ENCODE assay signal across 8 cellular contexts in genomic region chr7:131513245-131514061, GRCh38. TPM values are rescaled to one million over a fixed set of nuclear protein-coding genes. Genes with fewer than 3 reads are reported as not detected.
A peak's percentile ranks its signal among the peaks of the same experiment; 100 is the strongest.
DNase-seq lines count a peak whose midpoint lies in the region; ATAC-seq and TF ChIP-seq lines count a peak whose summit lies in the region.

No MANE protein-coding gene starts in this region.

- no peak overlapping the region for H3K9ac ChIP-seq in SU-DHL-6 (ENCODE audit: low read length)

- no peak overlapping the region for H2AFZ ChIP-seq in SU-DHL-6 (ENCODE audit: low read depth, low read length, severe bottlenecking)

- intact Hi-C loops in heart left ventricle (cut with DNase I) = loop anchor here in 3 of 10 donors (5.0 kb wide), 3 partner anchors 34 to 44 kb away; partner anchors contain the start of gene PODXL (in 1 of the 3)
- intact Hi-C loops in prostate gland (cut with DNase I) = no loop called here

- H3K27me3 ChIP-seq in SU-DHL-6 (ENCODE audit: low read length) (no peaks in the 10 kb centered on the region), heart left ventricle (no peaks in the 10 kb centered on the region), prostate gland (replicated peaks; ENCODE audit: insufficient read depth) (no peaks in the 10 kb centered on the region)

- H3K4me3 Mint-ChIP-seq in activated naive CD8-positive, alpha-beta T cell treated with anti-CD3 and anti-CD28 coated beads for 36 hours = no peak overlapping the region

- H3K4me1 Mint-ChIP-seq in activated naive CD8-positive, alpha-beta T cell treated with anti-CD3 and anti-CD28 coated beads for 36 hours = peaks cover 11% of the 10 kb centered on the region

- H3K27ac ChIP-seq in SU-DHL-6 (ENCODE audit: low read depth, low read length) = no peak overlapping the region
- H3K27ac ChIP-seq in heart left ventricle = peak overlapping the region; percentile 7 to 77 (median 45)
- H3K27ac ChIP-seq in prostate gland = no peak overlapping the region

- H3K36me3 Mint-ChIP-seq in activated naive CD8-positive, alpha-beta T cell treated with anti-CD3 and anti-CD28 coated beads for 36 hours = no peaks in the 10 kb centered on the region

- H3K9me3 Mint-ChIP-seq in activated naive CD8-positive, alpha-beta T cell treated with anti-CD3 and anti-CD28 coated beads for 36 hours = no peaks in the 10 kb centered on the region

- H3K4me3 ChIP-seq in GM12865 (ENCODE audit: low read depth, low read length) (no peak overlapping the region), SU-DHL-6 (ENCODE audit: insufficient read depth, low read length, poor library complexity, severe bottlenecking) (no peak overlapping the region), heart left ventricle (no peak overlapping the region), prostate gland (no peak overlapping the region)

- DNase-seq in GM12865 (ENCODE audit: low read depth) (peak; percentile 84), NCI-H1105 treated with DMSO at 0.1 percent for 48 hours (lab: John Stamatoyannopoulos, UW) (peak; percentile 88), heart left ventricle (peak; percentile 85 to 91 (median 88)), prostate gland (ENCODE audit: low spot score) (peak; percentile 72), ureter (ENCODE audit: low spot score) (peak; percentile 77)
- peak; percentile 79 for DNase-seq in activated naive CD8-positive, alpha-beta T cell treated with anti-CD3 and anti-CD28 coated beads for 36 hours

- H3K79me2 ChIP-seq in SU-DHL-6 (ENCODE audit: insufficient read depth, low read length) = no peaks in the 10 kb centered on the region

- ATAC-seq in HG02623 (IDR thresholded peaks at IDR 0.05; ENCODE audit: unreplicated experiment) = peak; percentile 92
- peak; percentile 83 to 93 (median 90) for ATAC-seq in heart left ventricle

- no peak overlapping the region for H3K4me2 ChIP-seq in SU-DHL-6 (ENCODE audit: low read depth, low read length, poor library complexity, severe bottlenecking)

- H3F3A ChIP-seq in SU-DHL-6 (ENCODE audit: insufficient read depth) = no peaks in the 10 kb centered on the region

- no peak for TF ChIP-seq POLR2A in heart left ventricle (IDR thresholded peaks at IDR 0.05)
- no peak for TF ChIP-seq POLR2A in prostate gland (IDR thresholded peaks at IDR 0.05)

- H3K27ac Mint-ChIP-seq in activated naive CD8-positive, alpha-beta T cell treated with anti-CD3 and anti-CD28 coated beads for 36 hours = no peak overlapping the region

- no peaks in the 10 kb centered on the region for H3K9me2 ChIP-seq in SU-DHL-6 (replicated peaks; ENCODE audit: insufficient read depth, low read length)

- H3K36me3 ChIP-seq in SU-DHL-6 (ENCODE audit: low read length) (no peaks in the 10 kb centered on the region), heart left ventricle (peaks cover 0 to 25% (median 19%) of the 10 kb centered on the region in 9 donors), prostate gland (no peaks in the 10 kb centered on the region)

- H3K9me3 ChIP-seq in SU-DHL-6 (ENCODE audit: insufficient read depth, low read length) (no peaks in the 10 kb centered on the region), heart left ventricle (no peaks in the 10 kb centered on the region), prostate gland (no peaks in the 10 kb centered on the region)

- H4K20me1 ChIP-seq in SU-DHL-6 (ENCODE audit: low read depth, low read length) = no peaks in the 10 kb centered on the region

- WGBS in heart left ventricle, 4 donors = 38 to 39% (median 38%) methylated on average over 11 of the region's 11 CpGs
- 38% methylated on average over 11 of the region's 11 CpGs for WGBS in prostate gland

- TF ChIP-seq CTCF in GM12865 (IDR thresholded peaks at IDR 0.05; ENCODE audit: insufficient read depth, low read depth, low read length, missing control alignments) = peak; percentile 99
- peak; percentile 79 for TF ChIP-seq CTCF in SU-DHL-6 (IDR thresholded peaks at IDR 0.05; ENCODE audit: insufficient read depth, low read length, poor library complexity, severe bottlenecking)
- peak; percentile 92 to 99 (median 95) for TF ChIP-seq CTCF in heart left ventricle (IDR thresholded peaks at IDR 0.05)
- peak; percentile 59 to 92 (median 90) for TF ChIP-seq CTCF in prostate gland (IDR thresholded peaks at IDR 0.05)

- H3K27me3 Mint-ChIP-seq in activated naive CD8-positive, alpha-beta T cell treated with anti-CD3 and anti-CD28 coated beads for 36 hours = peaks cover 9% of the 10 kb centered on the region

- H3K4me1 ChIP-seq in heart left ventricle (peaks cover 0 to 59% (median 37%) of the 10 kb centered on the region in 12 donors), prostate gland (replicated peaks) (no peaks in the 10 kb centered on the region)

RNA-seq across cellular contexts. Expression of gene PODXL, which starts 43.0 kb away (rescaled TPM):
- under 1 TPM; 0.70 to 0.88 TPM for total RNA-seq in activated naive CD8-positive, alpha-beta T cell treated with anti-CD3 and anti-CD28 coated beads for 36 hours
- total RNA-seq in heart left ventricle (100 to 1,000 TPM in 1 of 9 donors, 10 to 100 TPM in 8; 57.7 to 230 (median 75.1) TPM), prostate gland (10 to 100 TPM; 17.7 to 19.4 TPM), ureter (64.4 TPM)
- 10 to 100 TPM; 30.9 to 64.6 TPM for polyA plus RNA-seq in heart left ventricle

Comparison
In these comparisons a context has a peak if more than half of its experiments do, and no peak if none do; other contexts are left out.
1. H3K27ac ChIP-seq: peak in heart left ventricle (12 of 12); none in SU-DHL-6 (single experiment) and prostate gland (0 of 2).
2. RNA of gene PODXL, which starts 43.0 kb away (total RNA-seq): 57.7 to 230 TPM in heart left ventricle, 64.4 TPM in ureter (single experiment) and 17.7 to 19.4 TPM in prostate gland; 0.70 to 0.88 TPM in activated naive CD8-positive, alpha-beta T cell treated with anti-CD3 and anti-CD28 coated beads for 36 hours; every median in the first group is over 4 times any median in the second.
3. Peak in every context shown above with its lines, with median percentiles within 50 percentile points of each other: DNase-seq and CTCF ChIP-seq.